In the genomic region with DNA sequence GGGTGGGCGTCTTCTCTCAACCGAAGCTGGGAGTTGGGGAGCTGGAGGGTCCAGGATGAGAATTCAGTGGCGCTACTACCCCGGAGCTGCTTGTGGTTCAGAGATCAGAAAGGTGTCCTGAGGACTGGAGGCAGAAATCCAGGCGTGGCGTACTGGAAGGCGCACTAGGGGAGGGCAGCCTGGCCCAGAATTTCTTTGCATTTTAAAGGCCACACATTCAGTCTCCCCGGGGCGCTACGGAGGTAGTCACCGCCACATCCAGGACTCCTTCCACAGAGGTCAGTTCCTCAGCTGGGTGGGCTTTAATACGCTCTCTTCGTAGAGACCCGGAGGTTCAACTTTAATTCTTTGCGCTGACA, we compare ENCODE assay signal across 8 cellular contexts. TPM values are rescaled to one million over a fixed set of nuclear protein-coding genes. Genes with fewer than 3 reads are reported as not detected.
DNase-seq lines count a peak whose midpoint lies in the region; ATAC-seq and TF ChIP-seq lines count a peak whose summit lies in the region.

No MANE protein-coding gene starts in this region.

- H3K9me3 ChIP-seq in BE2C, result no peaks in the 10 kb centered on the region

- H3K27me3 ChIP-seq in BE2C, result peaks cover 10% of the 10 kb centered on the region

- intact Hi-C loops in left cardiac atrium (cut with DNase I), result no loop called here

- DNase-seq in BE2C, result no peak
- DNase-seq in activated CD4-positive, alpha-beta T cell treated with anti-CD3 and anti-CD28 coated beads, Interleukin-2, amount 50 U/mL, for 48 hours, result peak; percentile 16 to 30
- DNase-seq in left cardiac atrium, result no peak
- DNase-seq in skeletal muscle cell (ENCODE audit: low read depth), result no peak
- no peak for DNase-seq in GDM1 (lab: John Stamatoyannopoulos, UW)
- no peak for DNase-seq in GM19238 (ENCODE audit: insufficient read length, low spot score)

- no peaks in the 10 kb centered on the region for H3K36me3 ChIP-seq in BE2C

- ATAC-seq in GM19397 (IDR thresholded peaks at IDR 0.05; ENCODE audit: unreplicated experiment) (peak; percentile 20), HG03457 (IDR thresholded peaks at IDR 0.05; ENCODE audit: unreplicated experiment) (peak; percentile 8), left cardiac atrium (peak; percentile 23 to 38)

- no peak for TF ChIP-seq CTCF in BE2C (IDR thresholded peaks at IDR 0.05; ENCODE audit: low read depth, low read length)

- peak overlapping the region; percentile 64 for H3K4me3 ChIP-seq in BE2C (ENCODE audit: low read depth, low read length)
- peak overlapping the region; percentile 42 for H3K4me3 ChIP-seq in skeletal muscle cell (ENCODE audit: low read depth, low read length)

- no peaks in the 10 kb centered on the region for H3K4me1 ChIP-seq in BE2C

RNA-seq across cellular contexts. Expression of gene MCTP2, which starts 0.3 kb away (rescaled TPM):
- not detected for polyA plus RNA-seq in BE2C (2012; ENCODE audit: insufficient read depth, insufficient read length, low read depth)
- total RNA-seq in left cardiac atrium, result 1 to 10 TPM; 2.3 to 4.3 TPM

Comparison
In these comparisons a context has a peak if more than half of its experiments do, and no peak if none do; other contexts are left out.
1. DNase-seq: peak in activated CD4-positive, alpha-beta T cell treated with anti-CD3 and anti-CD28 coated beads, Interleukin-2, amount 50 U/mL, for 48 hours (2 of 2); none in BE2C (single experiment), left cardiac atrium (single experiment), skeletal muscle cell (single experiment), GDM1 (single experiment) and GM19238 (single experiment).
2. Peak in every context shown above with its lines, with median percentiles within 50 percentile points of each other: ATAC-seq.